Comparison of ENCODE assay signal across 1 cellular context in genomic region chr15:40873625-40874561, GRCh38.
TF ChIP-seq lines count a peak whose summit lies in the region.

A gene with protein sequence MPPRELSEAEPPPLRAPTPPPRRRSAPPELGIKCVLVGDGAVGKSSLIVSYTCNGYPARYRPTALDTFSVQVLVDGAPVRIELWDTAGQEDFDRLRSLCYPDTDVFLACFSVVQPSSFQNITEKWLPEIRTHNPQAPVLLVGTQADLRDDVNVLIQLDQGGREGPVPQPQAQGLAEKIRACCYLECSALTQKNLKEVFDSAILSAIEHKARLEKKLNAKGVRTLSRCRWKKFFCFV (minus strand): TSS chr15:40874234. CDS start chr15:40874139, 95 bp downstream.

TF ChIP-seq in H1, 55 proteins besides CTCF, POLR2A, EP300 and RAD21:
- TF ChIP-seq TAF7 (optimal IDR thresholded peaks at IDR 0.05; ENCODE audit: borderline replicate concordance, low read depth, low read length) (peak; percentile 53), MAX (IDR thresholded peaks at IDR 0.05) (peak; percentile 24; the same call in 1 of the 2 replicates), CREB1 (IDR thresholded peaks at IDR 0.05) (peak; percentile 18; the same call in 1 of the 2 replicates), KDM4A (IDR thresholded peaks at IDR 0.05; ENCODE audit: low read depth, low read length, severe bottlenecking) (peak; percentile 95), SP4 (IDR thresholded peaks at IDR 0.05; ENCODE audit: low read length) (no peak), KDM5A (IDR thresholded peaks at IDR 0.05; ENCODE audit: low read length) (no peak), CTBP2 (IDR thresholded peaks at IDR 0.05; ENCODE audit: borderline replicate concordance, insufficient read depth, insufficient read length, low read length) (peak; percentile 57), TBP (IDR thresholded peaks at IDR 0.05; ENCODE audit: low read depth, low read length) (peak; percentile 83), TAF1 (IDR thresholded peaks at IDR 0.05; ENCODE audit: low read depth, low read length) (peak; percentile 93), PHF8 (conservative IDR thresholded peaks at IDR 0.05; ENCODE audit: low read depth, low read length) (no peak; the same call in 1 of the 2 replicates), HDAC2 (IDR thresholded peaks at IDR 0.05; ENCODE audit: borderline replicate concordance in 1 of 2, low read depth in 2 of 2, low read length in 2 of 2) (peak in 1 of 2 experiments; percentile 86; a peak in 2 of 4 replicates), SIN3A (conservative IDR thresholded peaks at IDR 0.05 in 1 of 2, IDR thresholded peaks at IDR 0.05 in 1 of 2; ENCODE audit: low read depth in 1 of 2, low read length in 2 of 2) (0 out of 4 replicates have a peak, but pooled peaks have one; percentile 18 to 19), ASH2L (IDR thresholded peaks at IDR 0.05; ENCODE audit: low read length) (peak; percentile 41)
- TF ChIP-seq, protein P1, sequence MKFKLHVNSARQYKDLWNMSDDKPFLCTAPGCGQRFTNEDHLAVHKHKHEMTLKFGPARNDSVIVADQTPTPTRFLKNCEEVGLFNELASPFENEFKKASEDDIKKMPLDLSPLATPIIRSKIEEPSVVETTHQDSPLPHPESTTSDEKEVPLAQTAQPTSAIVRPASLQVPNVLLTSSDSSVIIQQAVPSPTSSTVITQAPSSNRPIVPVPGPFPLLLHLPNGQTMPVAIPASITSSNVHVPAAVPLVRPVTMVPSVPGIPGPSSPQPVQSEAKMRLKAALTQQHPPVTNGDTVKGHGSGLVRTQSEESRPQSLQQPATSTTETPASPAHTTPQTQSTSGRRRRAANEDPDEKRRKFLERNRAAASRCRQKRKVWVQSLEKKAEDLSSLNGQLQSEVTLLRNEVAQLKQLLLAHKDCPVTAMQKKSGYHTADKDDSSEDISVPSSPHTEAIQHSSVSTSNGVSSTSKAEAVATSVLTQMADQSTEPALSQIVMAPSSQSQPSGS (IDR thresholded peaks at IDR 0.05; ENCODE audit: low read length) = no peak
